In the genomic region with DNA sequence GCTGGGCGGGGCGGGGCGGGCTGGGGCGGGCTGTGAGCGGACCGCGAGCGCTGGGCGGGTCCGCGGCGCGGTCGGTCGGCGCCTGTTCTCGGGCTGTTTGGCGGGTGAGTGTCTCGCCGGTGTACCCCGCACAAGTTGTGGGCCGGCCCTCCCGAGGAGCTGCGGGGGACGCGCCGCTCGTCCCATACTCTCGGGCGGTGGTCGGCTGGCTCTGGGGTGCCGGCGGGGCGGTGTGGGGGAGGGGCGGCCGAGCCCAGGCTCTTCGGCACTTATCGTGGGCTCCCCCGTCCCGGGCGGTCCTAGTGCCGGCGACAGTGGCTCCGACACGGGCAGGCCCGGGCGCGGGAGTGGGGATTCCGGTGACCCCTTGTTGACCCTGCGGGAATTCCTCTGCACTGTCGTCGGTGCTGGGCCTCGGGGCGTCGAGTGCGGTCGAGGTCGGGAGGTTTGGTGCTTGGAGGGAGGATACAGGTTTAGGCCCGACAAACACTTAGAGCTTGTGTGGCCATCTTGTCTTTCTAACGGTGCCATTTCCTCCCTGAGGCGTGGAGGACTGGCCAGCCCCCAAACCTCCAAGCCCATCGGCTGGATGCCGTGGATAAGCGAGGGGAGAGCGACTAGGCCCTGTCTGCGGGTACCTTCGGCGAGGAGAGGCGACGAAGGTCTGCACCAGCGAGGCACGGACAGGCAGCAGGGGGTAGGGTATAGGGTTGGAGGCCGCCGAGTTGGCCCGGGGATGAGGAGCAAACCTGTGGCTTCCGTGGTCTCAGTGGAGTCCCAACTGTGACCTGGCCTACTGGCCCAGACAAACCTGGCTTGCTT, we compare ENCODE assay signal across 1 cellular context.
TF ChIP-seq lines count a peak whose summit lies in the region.

TSS of gene SEPTIN2 (plus strand) at position 47 of the 822 bp plus-strand sequence. CDS start 8,308 bp downstream, outside the sequence.

TF ChIP-seq in SK-N-SH, 30 proteins besides CTCF, POLR2A, EP300 and RAD21 (continued from another document):
- TF ChIP-seq, protein P1, sequence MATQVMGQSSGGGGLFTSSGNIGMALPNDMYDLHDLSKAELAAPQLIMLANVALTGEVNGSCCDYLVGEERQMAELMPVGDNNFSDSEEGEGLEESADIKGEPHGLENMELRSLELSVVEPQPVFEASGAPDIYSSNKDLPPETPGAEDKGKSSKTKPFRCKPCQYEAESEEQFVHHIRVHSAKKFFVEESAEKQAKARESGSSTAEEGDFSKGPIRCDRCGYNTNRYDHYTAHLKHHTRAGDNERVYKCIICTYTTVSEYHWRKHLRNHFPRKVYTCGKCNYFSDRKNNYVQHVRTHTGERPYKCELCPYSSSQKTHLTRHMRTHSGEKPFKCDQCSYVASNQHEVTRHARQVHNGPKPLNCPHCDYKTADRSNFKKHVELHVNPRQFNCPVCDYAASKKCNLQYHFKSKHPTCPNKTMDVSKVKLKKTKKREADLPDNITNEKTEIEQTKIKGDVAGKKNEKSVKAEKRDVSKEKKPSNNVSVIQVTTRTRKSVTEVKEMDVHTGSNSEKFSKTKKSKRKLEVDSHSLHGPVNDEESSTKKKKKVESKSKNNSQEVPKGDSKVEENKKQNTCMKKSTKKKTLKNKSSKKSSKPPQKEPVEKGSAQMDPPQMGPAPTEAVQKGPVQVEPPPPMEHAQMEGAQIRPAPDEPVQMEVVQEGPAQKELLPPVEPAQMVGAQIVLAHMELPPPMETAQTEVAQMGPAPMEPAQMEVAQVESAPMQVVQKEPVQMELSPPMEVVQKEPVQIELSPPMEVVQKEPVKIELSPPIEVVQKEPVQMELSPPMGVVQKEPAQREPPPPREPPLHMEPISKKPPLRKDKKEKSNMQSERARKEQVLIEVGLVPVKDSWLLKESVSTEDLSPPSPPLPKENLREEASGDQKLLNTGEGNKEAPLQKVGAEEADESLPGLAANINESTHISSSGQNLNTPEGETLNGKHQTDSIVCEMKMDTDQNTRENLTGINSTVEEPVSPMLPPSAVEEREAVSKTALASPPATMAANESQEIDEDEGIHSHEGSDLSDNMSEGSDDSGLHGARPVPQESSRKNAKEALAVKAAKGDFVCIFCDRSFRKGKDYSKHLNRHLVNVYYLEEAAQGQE (IDR thresholded peaks at IDR 0.05; ENCODE audit: low read depth, low read length) = no peak; the same call in 1 of the 2 replicates
- TF ChIP-seq FOXM1 (IDR thresholded peaks at IDR 0.05; ENCODE audit: low read depth) = no peak
- TF ChIP-seq, protein P2, sequence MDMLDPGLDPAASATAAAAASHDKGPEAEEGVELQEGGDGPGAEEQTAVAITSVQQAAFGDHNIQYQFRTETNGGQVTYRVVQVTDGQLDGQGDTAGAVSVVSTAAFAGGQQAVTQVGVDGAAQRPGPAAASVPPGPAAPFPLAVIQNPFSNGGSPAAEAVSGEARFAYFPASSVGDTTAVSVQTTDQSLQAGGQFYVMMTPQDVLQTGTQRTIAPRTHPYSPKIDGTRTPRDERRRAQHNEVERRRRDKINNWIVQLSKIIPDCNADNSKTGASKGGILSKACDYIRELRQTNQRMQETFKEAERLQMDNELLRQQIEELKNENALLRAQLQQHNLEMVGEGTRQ (IDR thresholded peaks at IDR 0.05; ENCODE audit: borderline replicate concordance, low read depth, low read length) = no peak
- no peak for TF ChIP-seq RFX5 (IDR thresholded peaks at IDR 0.05; ENCODE audit: low read length)
- TF ChIP-seq JUND (IDR thresholded peaks at IDR 0.05) = no peak
- peak; percentile 22 for TF ChIP-seq GATA2 (CRISPR knock-in tag; IDR thresholded peaks at IDR 0.05)
- no peak for TF ChIP-seq TCF12 (IDR thresholded peaks at IDR 0.05)
- peak; percentile 21; the same call in 1 of the 2 replicates for TF ChIP-seq TAF1 (IDR thresholded peaks at IDR 0.05; ENCODE audit: borderline replicate concordance, low read depth, low read length)
- TF ChIP-seq TEAD4 (IDR thresholded peaks at IDR 0.05; ENCODE audit: borderline replicate concordance, insufficient read depth) = no peak
- 0 out of 2 replicates have a peak, but pooled peaks have one; percentile 56 for TF ChIP-seq SIN3A (IDR thresholded peaks at IDR 0.05; ENCODE audit: borderline replicate concordance, low read depth, low read length)
- no peak; the same call in 1 of the 2 replicates for TF ChIP-seq POLR2AphosphoS5 (IDR thresholded peaks at IDR 0.05; ENCODE audit: low read depth, low read length)
- TF ChIP-seq ELF1 (IDR thresholded peaks at IDR 0.05) = no peak
- TF ChIP-seq FOSL2 (IDR thresholded peaks at IDR 0.05; ENCODE audit: borderline replicate concordance, low read depth) = no peak
- TF ChIP-seq, protein P3, sequence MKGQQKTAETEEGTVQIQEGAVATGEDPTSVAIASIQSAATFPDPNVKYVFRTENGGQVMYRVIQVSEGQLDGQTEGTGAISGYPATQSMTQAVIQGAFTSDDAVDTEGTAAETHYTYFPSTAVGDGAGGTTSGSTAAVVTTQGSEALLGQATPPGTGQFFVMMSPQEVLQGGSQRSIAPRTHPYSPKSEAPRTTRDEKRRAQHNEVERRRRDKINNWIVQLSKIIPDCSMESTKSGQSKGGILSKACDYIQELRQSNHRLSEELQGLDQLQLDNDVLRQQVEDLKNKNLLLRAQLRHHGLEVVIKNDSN (IDR thresholded peaks at IDR 0.05; ENCODE audit: borderline replicate concordance, low read depth) = no peak
- no peak for TF ChIP-seq FOXJ3 (CRISPR knock-in tag; IDR thresholded peaks at IDR 0.05)
- TF ChIP-seq NRF1 (IDR thresholded peaks at IDR 0.05; ENCODE audit: low read depth, low read length) = no peak
- TF ChIP-seq RCOR1 (IDR thresholded peaks at IDR 0.05; ENCODE audit: low read length) = no peak
TF ChIP-seq in SK-N-SH: peak in this region for 5.
